18 cellular contexts compared by ENCODE assay signal in the genomic region with DNA sequence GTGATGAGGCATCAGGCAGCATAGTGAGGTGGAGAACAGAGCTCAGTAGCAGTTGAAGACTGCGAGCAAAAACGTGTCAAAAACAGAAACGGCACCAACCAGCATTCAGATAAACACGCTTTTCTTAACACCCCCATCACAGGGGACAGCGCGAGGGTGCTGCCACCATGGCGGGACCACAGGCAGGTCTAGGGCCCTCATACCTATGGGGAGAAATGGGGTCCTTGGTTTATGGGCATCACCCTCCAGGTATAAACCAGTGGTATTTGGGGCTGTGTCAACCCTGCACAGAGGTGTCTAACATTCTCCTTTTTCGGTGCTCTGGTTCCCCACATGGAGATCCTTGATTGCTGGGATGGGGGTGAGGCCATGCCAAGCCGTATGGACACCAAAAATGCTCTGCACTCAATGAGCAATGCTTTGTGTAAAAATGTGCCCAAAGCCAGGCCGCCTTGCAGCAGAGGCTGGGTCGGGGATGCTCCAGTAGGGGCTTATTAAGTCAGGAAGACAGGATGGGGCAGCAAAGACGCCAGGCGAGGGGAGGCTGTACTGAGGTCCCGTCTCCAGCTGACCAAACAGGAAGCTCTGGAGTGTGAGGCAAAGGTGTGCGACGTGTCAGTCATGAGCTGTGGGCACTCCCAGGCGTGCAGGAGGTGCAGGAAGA.
DNase-seq lines count a peak whose midpoint lies in the region; ATAC-seq and TF ChIP-seq lines count a peak whose summit lies in the region.
"Had no signal": no experiment of that assay in that cellular context is flagged by ENCODE, and none has a peak within 500 bp of the region (broad histone marks: within the 10 kb centered on the region; RNA-seq: fewer than 3 reads in every experiment).

No MANE protein-coding gene starts in this region.

- H3K4me1 Mint-ChIP-seq in nephron progenitor cell = peaks cover 47% of the 10 kb centered on the region

- H3K36me3 Mint-ChIP-seq in nephron progenitor cell (ENCODE audit: low read depth) = no peaks in the 10 kb centered on the region
- H3K36me3 Mint-ChIP-seq: CD8-positive, alpha-beta T cell had no signal

- H3K27ac Mint-ChIP-seq in nephron progenitor cell = peak overlapping the region; percentile 69
- H3K27ac Mint-ChIP-seq: CD8-positive, alpha-beta T cell had no signal

- TF ChIP-seq CTCF in right atrium auricular region (IDR thresholded peaks at IDR 0.05) (no peak), nephron progenitor cell (IDR thresholded peaks at IDR 0.05) (no peak), colonic mucosa (IDR thresholded peaks at IDR 0.05) (no peak)

- H3K27me3 Mint-ChIP-seq in nephron progenitor cell (ENCODE audit: low read depth, poor library complexity) = peaks cover 8% of the 10 kb centered on the region

- no peaks in the 10 kb centered on the region for H3K9me3 ChIP-seq in right atrium auricular region
- H3K9me3 ChIP-seq in colonic mucosa = no peaks in the 10 kb centered on the region
- H3K9me3 ChIP-seq: SJSA1 had no signal

- H3K36me3 ChIP-seq in right atrium auricular region (no peaks in the 10 kb centered on the region), colonic mucosa (no peaks in the 10 kb centered on the region)
- H3K36me3 ChIP-seq: SJSA1 had no signal

- H3K4me3 Mint-ChIP-seq in nephron progenitor cell = no peak overlapping the region
- H3K4me3 Mint-ChIP-seq: CD8-positive, alpha-beta T cell had no signal

- H3K4me3 ChIP-seq in right atrium auricular region (no peak overlapping the region), colonic mucosa (no peak overlapping the region)
- H3K4me3 ChIP-seq: SJSA1 had no signal

- H3K27me3 ChIP-seq in right atrium auricular region (no peaks in the 10 kb centered on the region), colonic mucosa (no peaks in the 10 kb centered on the region)

- intact Hi-C loops in Right ventricle myocardium inferior (cut with DNase I) = no loop called here
- intact Hi-C loops in colonic mucosa (cut with DNase I) = no loop called here

- H3K27ac ChIP-seq in right atrium auricular region (no peak overlapping the region), colonic mucosa (no peak overlapping the region)
- H3K27ac ChIP-seq: SJSA1 had no signal

- DNase-seq in Right ventricle myocardium inferior (ENCODE audit: missing footprints) (peak; percentile 37), right atrium auricular region (ENCODE audit: low spot score) (no peak), ecto neural progenitor cell (ENCODE audit: low spot score) (peak; percentile 25), nephron progenitor cell (no peak), activated T-cell treated with anti-CD3 and anti-CD28 coated beads for 4 hours (no peak), colonic mucosa (no peak)
- DNase-seq: C1 segment of cervical spinal cord; Calu3; CD8-positive, alpha-beta T cell; GOT3; Karpas-422; NCI-H1105 treated with DMSO at 0.1 percent for 48 hours; NCI-H1694 treated with DMSO at 0.1 percent for 48 hours; NCI-H446 treated with DMSO at 0.1 percent for 48 hours had no signal

- no peak overlapping the region for H3K9ac ChIP-seq in colonic mucosa (ENCODE audit: low read depth in 2 of 2, low read length in 2 of 2)

- ATAC-seq in Right ventricle myocardium inferior = no peak
- no peak for ATAC-seq in GM18867 (IDR thresholded peaks at IDR 0.05; ENCODE audit: unreplicated experiment)
- ATAC-seq in GM18517 (IDR thresholded peaks at IDR 0.05; ENCODE audit: unreplicated experiment) = no peak
- ATAC-seq: CD8-positive, alpha-beta T cell; Panc1 had no signal

- H3K4me1 ChIP-seq in right atrium auricular region (no peaks in the 10 kb centered on the region), colonic mucosa (no peaks in the 10 kb centered on the region)
- H3K4me1 ChIP-seq: SJSA1 had no signal

- peaks cover 18% of the 10 kb centered on the region for H3K9me3 Mint-ChIP-seq in nephron progenitor cell

Comparison
In these comparisons a context has a peak if more than half of its experiments do, and no peak if none do; other contexts are left out.
1. DNase-seq: peak in Right ventricle myocardium inferior (single experiment) and ecto neural progenitor cell (single experiment); none in right atrium auricular region (single experiment), nephron progenitor cell (single experiment), activated T-cell treated with anti-CD3 and anti-CD28 coated beads for 4 hours (single experiment) and colonic mucosa (single experiment).